17 cellular contexts compared by ENCODE assay signal in the genomic region with DNA sequence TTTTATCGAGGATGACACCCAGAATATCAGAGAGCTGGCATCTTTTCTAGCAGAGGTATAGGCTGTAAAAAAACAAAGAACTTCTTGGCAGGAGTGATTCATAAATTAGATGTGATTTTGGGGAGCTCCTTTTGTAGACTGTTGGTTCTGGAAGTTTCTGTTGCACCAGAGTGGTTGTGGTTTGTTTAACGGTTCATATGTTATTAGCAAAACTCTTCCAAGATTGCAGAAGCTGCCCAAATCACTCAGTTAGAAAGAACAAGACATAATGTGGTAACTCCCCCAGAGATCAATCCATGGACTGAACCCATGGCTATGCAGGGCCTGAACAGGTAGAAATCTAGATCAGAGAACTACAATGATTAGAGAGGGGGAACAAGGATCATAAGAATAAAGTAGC. TPM values are rescaled to one million over a fixed set of nuclear protein-coding genes. Genes with fewer than 3 reads are reported as not detected.
DNase-seq lines count a peak whose midpoint lies in the region; ATAC-seq, FAIRE-seq and TF ChIP-seq lines count a peak whose summit lies in the region.
"Had no signal": no experiment of that assay in that cellular context is flagged by ENCODE, and none has a peak within 500 bp of the region (broad histone marks: within the 10 kb centered on the region; RNA-seq: fewer than 3 reads in every experiment).

No MANE protein-coding gene starts in this region.

- no peak overlapping the region for H2AK5ac ChIP-seq in H1 (ENCODE audit: low read depth, low read length)

- no peak overlapping the region for H3K4ac ChIP-seq in H1 (replicated peaks; ENCODE audit: insufficient read length, low read depth, low read length)

- H2BK5ac ChIP-seq in H1 (ENCODE audit: low read depth, low read length) = no peak overlapping the region

- H2AFZ ChIP-seq in H1 (ENCODE audit: low read length) = peak overlapping the region; percentile 38; the same call in 1 of the 2 replicates

- H4K91ac ChIP-seq in H1 (replicated peaks; ENCODE audit: insufficient read length, low read length) = no peak overlapping the region

- 78% methylated on average over 2 of the region's 2 CpGs for WGBS in right cardiac atrium
- 91% methylated on average over 2 of the region's 2 CpGs; no CpG with 5 or more reads in 1 of the 2 experiments for WGBS in H1 (ENCODE audit: extremely low coverage in 1 of 2, insufficient coverage in 1 of 2, insufficient read length in 1 of 2, insufficient replicate concordance in 2 of 2, low coverage in 1 of 2, low lambda C conversion rate in 2 of 2, missing lambda C conversion rate in 1 of 2), 2 experiments

- H3K4me3 ChIP-seq in right cardiac atrium (ENCODE audit: low read length) = no peak overlapping the region
- no peak overlapping the region for H3K4me3 ChIP-seq in NB4 (ENCODE audit: low read depth, low read length)
- peak overlapping the region in 1 of 4 experiments; percentile 6; a peak in 1 of 8 replicates for H3K4me3 ChIP-seq in H1 (ENCODE audit: extremely low read depth in 1 of 4, insufficient read depth in 2 of 4, low read depth in 3 of 4, low read length in 4 of 4)
- H3K4me3 ChIP-seq: left lung, right lobe of liver had no signal

- no peak for DNase-seq in right cardiac atrium
- no peak for DNase-seq in Right ventricle myocardium inferior (ENCODE audit: missing footprints)
- peak; percentile 85 for DNase-seq in NB4 (ENCODE audit: low read depth)
- no peak for DNase-seq in H1 (ENCODE audit: low read depth in 1 of 2, low spot score in 2 of 2)
- no peak for DNase-seq in NCI-H774 (lab: John Stamatoyannopoulos, UW)
- DNase-seq: left lung; NCI-H748 treated with DMSO at 0.1 percent for 48 hours; occipital lobe; right lobe of liver; stimulated activated naive CD4-positive, alpha-beta T cell treated with Interleukin-2 at 50 U/mL for 16 hours had no signal

- 0 out of 2 replicates have a peak overlapping the region, but pooled peaks have one; percentile 46 for H2BK15ac ChIP-seq in H1 (ENCODE audit: low read length)

- H3K14ac ChIP-seq in H1 (ENCODE audit: insufficient read length) = no peak overlapping the region

- H3K9ac ChIP-seq in H1 (replicated peaks in 1 of 4; ENCODE audit: extremely low read depth in 1 of 4, low read depth in 3 of 4, low read length in 3 of 4) = no peak overlapping the region

- H3K4me2 ChIP-seq in H1 (ENCODE audit: insufficient read depth in 1 of 2, low read depth in 2 of 2, low read length in 2 of 2) = no peak overlapping the region

- H3K4me1 ChIP-seq in right cardiac atrium (ENCODE audit: control insufficient read depth, insufficient read depth, low read length) (peaks cover 2% of the 10 kb centered on the region), H1 (replicated peaks in 1 of 4; ENCODE audit: control insufficient read depth in 3 of 4, insufficient read depth in 4 of 4, low read length in 3 of 4) (peaks cover 0 to 8% (median 3%) of the 10 kb centered on the region in 4 experiments; a peak in 6 of 7 replicates)
- H3K4me1 ChIP-seq: right lobe of liver had no signal

- H3K27ac ChIP-seq in right cardiac atrium (ENCODE audit: low read length) (peak overlapping the region; percentile 52), H1 (ENCODE audit: low read depth, low read length) (no peak overlapping the region)
- H3K27ac ChIP-seq: left lung, right lobe of liver, RWPE1, VCaP had no signal

- TF ChIP-seq POLR2A in NB4 (IDR thresholded peaks at IDR 0.05; ENCODE audit: extremely low read depth, insufficient read length) (no peak), H1 (IDR thresholded peaks at IDR 0.05; ENCODE audit: control extremely low read depth in 1 of 2, low read depth in 2 of 2, low read length in 2 of 2) (no peak)

- no peaks in the 10 kb centered on the region for H3K36me3 ChIP-seq in H1 (ENCODE audit: control insufficient read depth in 2 of 4, insufficient read depth in 4 of 4, low read length in 3 of 4)
- H3K36me3 ChIP-seq: left lung, right lobe of liver had no signal

- CTCF ChIA-PET in H1 (lab: Charles Lee; ENCODE audit: partially characterized antibody) = interaction anchor here (0.8 to 2.4 kb wide), 2 partner anchors 12 to 108 kb away, joined by 3 to 14 read pairs; no protein-coding TSS in a partner anchor

- TF ChIP-seq EP300 in H1 (IDR thresholded peaks at IDR 0.05; ENCODE audit: borderline replicate concordance in 1 of 2, low read depth in 2 of 2, low read length in 2 of 2) = no peak

- H2BK120ac ChIP-seq in H1 (replicated peaks; ENCODE audit: low read depth, low read length) = peak overlapping the region; percentile 9

- no peak overlapping the region; the same call in 1 of the 2 replicates for H4K8ac ChIP-seq in H1 (ENCODE audit: extremely low read depth, insufficient read depth, low read length)

- no peaks in the 10 kb centered on the region for H4K20me1 ChIP-seq in H1 (replicated peaks in 1 of 2; ENCODE audit: control insufficient read depth in 1 of 2, insufficient read depth in 2 of 2, low read length in 2 of 2)

- no peak overlapping the region; the same call in 1 of the 2 replicates for H2BK20ac ChIP-seq in H1 (ENCODE audit: low read length)

- peak overlapping the region; percentile 32; the same call in 1 of the 2 replicates for H3K18ac ChIP-seq in H1 (ENCODE audit: extremely low read depth, low read length)

- no peaks in the 10 kb centered on the region for H3K79me2 ChIP-seq in H1 (ENCODE audit: control insufficient read depth in 1 of 2, insufficient read depth in 2 of 2, low read length in 2 of 2)

- TF ChIP-seq RAD21 in H1 (IDR thresholded peaks at IDR 0.05 in 1 of 2, conservative IDR thresholded peaks at IDR 0.05 in 1 of 2; ENCODE audit: low read depth in 2 of 2, low read length in 2 of 2) = no peak

- no peak overlapping the region for H4K5ac ChIP-seq in H1 (ENCODE audit: insufficient read length, low read depth, low read length)

- intact Hi-C loops in right cardiac atrium (cut with DNase I) = no loop called here
- intact Hi-C loops in Right ventricle myocardium inferior (cut with DNase I) = no loop called here

- H2BK12ac ChIP-seq in H1 (ENCODE audit: low read depth, low read length) = 0 out of 2 replicates have a peak overlapping the region, but pooled peaks have one; percentile 50

- no peaks in the 10 kb centered on the region for H3K27me3 ChIP-seq in right cardiac atrium (ENCODE audit: control insufficient read depth, insufficient read depth)
- no peaks in the 10 kb centered on the region for H3K27me3 ChIP-seq in H1 (replicated peaks in 1 of 4; ENCODE audit: control insufficient read depth in 3 of 4, extremely low read depth in 1 of 4, insufficient read depth in 3 of 4, low read length in 3 of 4)
- H3K27me3 ChIP-seq: left lung, right lobe of liver had no signal

- no peak overlapping the region for H3K23ac ChIP-seq in H1 (ENCODE audit: insufficient read length)

- H3K9me3 ChIP-seq in right cardiac atrium (ENCODE audit: control insufficient read depth, low read length) (no peaks in the 10 kb centered on the region), H1 (ENCODE audit: insufficient read depth in 2 of 2, low read depth in 1 of 2, low read length in 1 of 2) (peaks cover 0 to 5% of the 10 kb centered on the region in 2 experiments; a peak in 2 of 4 replicates)
- H3K9me3 ChIP-seq: left lung, right lobe of liver had no signal

- no peak overlapping the region for H3K56ac ChIP-seq in H1 (replicated peaks; ENCODE audit: insufficient read length, low read depth, low read length)

- no peak for FAIRE-seq in H1 (lab: Jason Lieb, UNC)
- FAIRE-seq: bronchial epithelial cell, H54 had no signal

- H3K23me2 ChIP-seq in H1 (ENCODE audit: low read depth, low read length) = no peaks in the 10 kb centered on the region; the same call in 1 of the 2 replicates

- POLR2A ChIA-PET in H1 (lab: Charles Lee; ENCODE audit: partially characterized antibody) = interaction anchor here (0.8 to 2.9 kb wide), 4 partner anchors 11 to 43 kb away, joined by 3 to 13 read pairs (median 5); a partner anchor contains a TSS

- no peak for ATAC-seq in right cardiac atrium
- ATAC-seq in Right ventricle myocardium inferior = no peak
- no peak for ATAC-seq in HG03460 (IDR thresholded peaks at IDR 0.05; ENCODE audit: unreplicated experiment)
- ATAC-seq in GM21529 (IDR thresholded peaks at IDR 0.05; ENCODE audit: unreplicated experiment) = no peak
- ATAC-seq: left lung, right lobe of liver had no signal

- H3K79me1 ChIP-seq in H1 (ENCODE audit: low read depth, low read length) = no peaks in the 10 kb centered on the region

- TF ChIP-seq CTCF in NB4 (IDR thresholded peaks at IDR 0.05; ENCODE audit: low read depth, low read length) = no peak
- TF ChIP-seq CTCF in H1 (IDR thresholded peaks at IDR 0.05; ENCODE audit: control extremely low read depth in 1 of 3, insufficient read depth in 1 of 3, low read depth in 1 of 3, low read length in 3 of 3) = no peak

RNA-seq across cellular contexts. Expression of a gene that starts 6.7 kb away (rescaled TPM):
- total RNA-seq in right cardiac atrium (under 1 TPM in 3 of 4 donors, not detected in 1; 0.21 to 0.31 (median 0.26) TPM), Right ventricle myocardium inferior (0.27 TPM)
- polyA plus RNA-seq in right cardiac atrium (not detected), H1 (2011; rRNA removed) (not detected in 2 replicates)
- total RNA-seq in H1 (2021; fragmentation: NEBNext Ultra II Directional; extraction: Animal tissue kit (Norgen Biotek cat#: 25700)) = 0.67 TPM in 1 of 2 replicates, not detected in the other
- not detected for polyA plus RNA-seq in H1 (2011; cell fraction: cytosol; rRNA removed)
- not detected for polyA plus RNA-seq in H1 (2011; cell fraction: nucleus; rRNA removed)
- polyA plus RNA-seq in H1 (2012, experiment 1 of 2) = 0.19 to 0.36 TPM (median 0.30 TPM) in 3 of 4 replicates, not detected in the other
- not detected for polyA plus RNA-seq in H1 (2012, experiment 2 of 2)
- polyA plus RNA-seq in H1 (2013, experiment 1 of 2) = 0.24 TPM
- polyA plus RNA-seq in H1 (2013, experiment 2 of 2) = 0.22 TPM
- polyA minus RNA-seq in H1 (2011; rRNA and poly(A)+ RNA removed) = not detected in 2 replicates
- not detected for polyA minus RNA-seq in H1 (2011; cell fraction: cytosol; rRNA and poly(A)+ RNA removed)
- polyA minus RNA-seq in H1 (2011; cell fraction: nucleus; rRNA and poly(A)+ RNA removed) = not detected
- total RNA-seq: bronchial epithelial cell, dermis microvascular lymphatic vessel endothelial cell, occipital lobe had no signal

RNA-seq across cellular contexts. Expression of a gene that starts 29.4 kb away (rescaled TPM):
- total RNA-seq in right cardiac atrium (10 to 100 TPM in 1 of 4 donors, 1 to 10 TPM in 3; 6.2 to 17.2 (median 7.2) TPM), Right ventricle myocardium inferior (7.6 TPM)
- polyA plus RNA-seq in right cardiac atrium (8.6 TPM), H1 (2011; rRNA removed) (97.6 and 130 TPM in 2 replicates)
- total RNA-seq in H1 (2021; fragmentation: NEBNext Ultra II Directional; extraction: Animal tissue kit (Norgen Biotek cat#: 25700)) = 108 and 110 TPM in 2 replicates
- polyA plus RNA-seq in H1 (2011; cell fraction: cytosol; rRNA removed) = 133 TPM
- polyA plus RNA-seq in H1 (2011; cell fraction: nucleus; rRNA removed) = 74.9 TPM
- polyA plus RNA-seq in H1 (2012, experiment 1 of 2) = 101 to 121 TPM (median 113 TPM) in 4 replicates
- polyA plus RNA-seq in H1 (2012, experiment 2 of 2) = 83.6 TPM
- polyA plus RNA-seq in H1 (2013, experiment 1 of 2) = 106 TPM
- polyA plus RNA-seq in H1 (2013, experiment 2 of 2) = 109 TPM
- 112 and 189 TPM in 2 replicates for polyA minus RNA-seq in H1 (2011; rRNA and poly(A)+ RNA removed)
- 85.6 TPM for polyA minus RNA-seq in H1 (2011; cell fraction: cytosol; rRNA and poly(A)+ RNA removed)
- polyA minus RNA-seq in H1 (2011; cell fraction: nucleus; rRNA and poly(A)+ RNA removed) = 56.1 TPM

RNA-seq across cellular contexts. Expression of a gene that starts 37.4 kb away (rescaled TPM):
- total RNA-seq in right cardiac atrium (10 to 100 TPM; 16.2 to 23.7 (median 23.4) TPM), Right ventricle myocardium inferior (17.2 TPM)
- polyA plus RNA-seq in right cardiac atrium (21.0 TPM), H1 (2011; rRNA removed) (60.0 and 67.7 TPM in 2 replicates)
- 29.5 and 33.4 TPM in 2 replicates for total RNA-seq in H1 (2021; fragmentation: NEBNext Ultra II Directional; extraction: Animal tissue kit (Norgen Biotek cat#: 25700))
- polyA plus RNA-seq in H1 (2011; cell fraction: cytosol; rRNA removed) = 51.0 TPM
- polyA plus RNA-seq in H1 (2011; cell fraction: nucleus; rRNA removed) = 132 TPM
- polyA plus RNA-seq in H1 (2012, experiment 1 of 2) = 32.7 to 41.6 TPM (median 39.1 TPM) in 4 replicates
- 45.8 TPM for polyA plus RNA-seq in H1 (2012, experiment 2 of 2)
- 30.9 TPM for polyA plus RNA-seq in H1 (2013, experiment 1 of 2)
- 29.3 TPM for polyA plus RNA-seq in H1 (2013, experiment 2 of 2)
- 45.7 and 46.2 TPM in 2 replicates for polyA minus RNA-seq in H1 (2011; rRNA and poly(A)+ RNA removed)
- 16.5 TPM for polyA minus RNA-seq in H1 (2011; cell fraction: cytosol; rRNA and poly(A)+ RNA removed)
- 41.4 TPM for polyA minus RNA-seq in H1 (2011; cell fraction: nucleus; rRNA and poly(A)+ RNA removed)

RNA-seq across cellular contexts. Expression of a gene that starts 43.6 kb away (rescaled TPM):
- total RNA-seq in right cardiac atrium (10 to 100 TPM; 71.5 to 95.2 (median 90.3) TPM), Right ventricle myocardium inferior (67.2 TPM)
- polyA plus RNA-seq in right cardiac atrium (75.8 TPM), H1 (2011; rRNA removed) (663 and 700 TPM in 2 replicates)
- 384 and 404 TPM in 2 replicates for total RNA-seq in H1 (2021; fragmentation: NEBNext Ultra II Directional; extraction: Animal tissue kit (Norgen Biotek cat#: 25700))
- polyA plus RNA-seq in H1 (2011; cell fraction: cytosol; rRNA removed) = 569 TPM
- 419 TPM for polyA plus RNA-seq in H1 (2011; cell fraction: nucleus; rRNA removed)
- polyA plus RNA-seq in H1 (2012, experiment 1 of 2) = 386 to 452 TPM (median 414 TPM) in 4 replicates
- 452 TPM for polyA plus RNA-seq in H1 (2012, experiment 2 of 2)
- 438 TPM for polyA plus RNA-seq in H1 (2013, experiment 1 of 2)
- polyA plus RNA-seq in H1 (2013, experiment 2 of 2) = 437 TPM
- polyA minus RNA-seq in H1 (2011; rRNA and poly(A)+ RNA removed) = 469 and 561 TPM in 2 replicates
- 148 TPM for polyA minus RNA-seq in H1 (2011; cell fraction: cytosol; rRNA and poly(A)+ RNA removed)
- polyA minus RNA-seq in H1 (2011; cell fraction: nucleus; rRNA and poly(A)+ RNA removed) = 103 TPM

RNA-seq across cellular contexts. Expression of a gene that starts 44.0 kb away (rescaled TPM):
- 10 to 100 TPM; 17.6 to 21.9 (median 19.5) TPM for total RNA-seq in right cardiac atrium
- 18.1 TPM for polyA plus RNA-seq in right cardiac atrium
- total RNA-seq in Right ventricle myocardium inferior = 18.8 TPM
- 34.4 and 42.3 TPM in 2 replicates for total RNA-seq in H1 (2021; fragmentation: NEBNext Ultra II Directional; extraction: Animal tissue kit (Norgen Biotek cat#: 25700))
- 78.6 and 89.5 TPM in 2 replicates for polyA plus RNA-seq in H1 (2011; rRNA removed)
- 81.4 TPM for polyA plus RNA-seq in H1 (2011; cell fraction: cytosol; rRNA removed)
- 102 TPM for polyA plus RNA-seq in H1 (2011; cell fraction: nucleus; rRNA removed)
- 37.4 to 45.8 TPM (median 40.8 TPM) in 4 replicates for polyA plus RNA-seq in H1 (2012, experiment 1 of 2)
- polyA plus RNA-seq in H1 (2012, experiment 2 of 2) = 15.9 TPM
- 24.0 TPM for polyA plus RNA-seq in H1 (2013, experiment 1 of 2)
- polyA plus RNA-seq in H1 (2013, experiment 2 of 2) = 22.1 TPM
- polyA minus RNA-seq in H1 (2011; rRNA and poly(A)+ RNA removed) = 54.5 and 58.5 TPM in 2 replicates
- polyA minus RNA-seq in H1 (2011; cell fraction: cytosol; rRNA and poly(A)+ RNA removed) = 28.7 TPM
- polyA minus RNA-seq in H1 (2011; cell fraction: nucleus; rRNA and poly(A)+ RNA removed) = 83.8 TPM
